Comparison of ENCODE assay signal across 1 cellular context in the genomic region with DNA sequence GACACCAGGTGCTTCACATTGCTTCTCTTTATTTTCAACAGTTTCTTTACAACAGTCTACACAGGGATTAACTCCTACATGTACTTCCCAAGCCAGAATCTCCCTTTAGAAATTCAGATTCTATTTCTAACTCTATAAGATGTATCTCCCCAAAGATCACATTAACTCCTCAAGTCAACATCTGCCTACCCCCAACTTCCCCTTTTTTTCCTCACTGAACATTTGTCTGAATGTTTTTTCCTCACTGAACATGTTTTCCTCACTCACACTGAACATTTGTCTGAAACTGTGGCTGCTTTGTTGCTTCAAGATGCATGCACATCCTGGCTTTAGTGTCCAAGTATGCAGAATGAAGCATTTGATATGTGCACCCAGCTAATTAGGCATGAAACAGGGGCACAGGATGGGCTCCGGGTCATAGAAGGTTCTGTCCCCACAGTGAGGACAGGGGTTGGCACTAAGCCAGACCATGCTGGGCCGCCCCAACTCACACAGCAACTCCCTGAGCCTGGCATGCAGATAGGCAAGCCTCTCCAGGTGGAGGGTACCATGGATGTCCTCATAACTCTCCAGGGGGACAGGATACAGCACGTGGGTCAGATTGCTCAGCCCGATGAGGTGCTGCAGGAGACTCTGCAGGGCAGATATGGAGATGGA.
TF ChIP-seq lines count a peak whose summit lies in the region.

No MANE protein-coding gene starts in this region.

TF ChIP-seq in H1, 55 proteins besides CTCF, POLR2A, EP300 and RAD21:
- TF ChIP-seq, protein P1, sequence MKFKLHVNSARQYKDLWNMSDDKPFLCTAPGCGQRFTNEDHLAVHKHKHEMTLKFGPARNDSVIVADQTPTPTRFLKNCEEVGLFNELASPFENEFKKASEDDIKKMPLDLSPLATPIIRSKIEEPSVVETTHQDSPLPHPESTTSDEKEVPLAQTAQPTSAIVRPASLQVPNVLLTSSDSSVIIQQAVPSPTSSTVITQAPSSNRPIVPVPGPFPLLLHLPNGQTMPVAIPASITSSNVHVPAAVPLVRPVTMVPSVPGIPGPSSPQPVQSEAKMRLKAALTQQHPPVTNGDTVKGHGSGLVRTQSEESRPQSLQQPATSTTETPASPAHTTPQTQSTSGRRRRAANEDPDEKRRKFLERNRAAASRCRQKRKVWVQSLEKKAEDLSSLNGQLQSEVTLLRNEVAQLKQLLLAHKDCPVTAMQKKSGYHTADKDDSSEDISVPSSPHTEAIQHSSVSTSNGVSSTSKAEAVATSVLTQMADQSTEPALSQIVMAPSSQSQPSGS (IDR thresholded peaks at IDR 0.05; ENCODE audit: low read length), result no peak
- TF ChIP-seq TEAD4 (IDR thresholded peaks at IDR 0.05; ENCODE audit: low read depth, low read length), result no peak
- TF ChIP-seq RNF2 (IDR thresholded peaks at IDR 0.05; ENCODE audit: borderline replicate concordance, low read depth, low read length, missing control alignments, poor library complexity, severe bottlenecking), result no peak
- TF ChIP-seq, protein P2, sequence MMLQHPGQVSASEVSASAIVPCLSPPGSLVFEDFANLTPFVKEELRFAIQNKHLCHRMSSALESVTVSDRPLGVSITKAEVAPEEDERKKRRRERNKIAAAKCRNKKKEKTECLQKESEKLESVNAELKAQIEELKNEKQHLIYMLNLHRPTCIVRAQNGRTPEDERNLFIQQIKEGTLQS (IDR thresholded peaks at IDR 0.05; ENCODE audit: insufficient read depth, low read depth, low read length), result no peak
- no peak for TF ChIP-seq TAF1 (IDR thresholded peaks at IDR 0.05; ENCODE audit: low read depth, low read length)
- no peak for TF ChIP-seq GABPA (IDR thresholded peaks at IDR 0.05; ENCODE audit: borderline replicate concordance, insufficient read depth, low read length)
- TF ChIP-seq NANOG (IDR thresholded peaks at IDR 0.05; ENCODE audit: insufficient read depth, low read depth, low read length, poor library complexity, severe bottlenecking), result no peak
- TF ChIP-seq KDM4A (IDR thresholded peaks at IDR 0.05; ENCODE audit: low read depth, low read length, severe bottlenecking), result no peak
- TF ChIP-seq, protein P3, sequence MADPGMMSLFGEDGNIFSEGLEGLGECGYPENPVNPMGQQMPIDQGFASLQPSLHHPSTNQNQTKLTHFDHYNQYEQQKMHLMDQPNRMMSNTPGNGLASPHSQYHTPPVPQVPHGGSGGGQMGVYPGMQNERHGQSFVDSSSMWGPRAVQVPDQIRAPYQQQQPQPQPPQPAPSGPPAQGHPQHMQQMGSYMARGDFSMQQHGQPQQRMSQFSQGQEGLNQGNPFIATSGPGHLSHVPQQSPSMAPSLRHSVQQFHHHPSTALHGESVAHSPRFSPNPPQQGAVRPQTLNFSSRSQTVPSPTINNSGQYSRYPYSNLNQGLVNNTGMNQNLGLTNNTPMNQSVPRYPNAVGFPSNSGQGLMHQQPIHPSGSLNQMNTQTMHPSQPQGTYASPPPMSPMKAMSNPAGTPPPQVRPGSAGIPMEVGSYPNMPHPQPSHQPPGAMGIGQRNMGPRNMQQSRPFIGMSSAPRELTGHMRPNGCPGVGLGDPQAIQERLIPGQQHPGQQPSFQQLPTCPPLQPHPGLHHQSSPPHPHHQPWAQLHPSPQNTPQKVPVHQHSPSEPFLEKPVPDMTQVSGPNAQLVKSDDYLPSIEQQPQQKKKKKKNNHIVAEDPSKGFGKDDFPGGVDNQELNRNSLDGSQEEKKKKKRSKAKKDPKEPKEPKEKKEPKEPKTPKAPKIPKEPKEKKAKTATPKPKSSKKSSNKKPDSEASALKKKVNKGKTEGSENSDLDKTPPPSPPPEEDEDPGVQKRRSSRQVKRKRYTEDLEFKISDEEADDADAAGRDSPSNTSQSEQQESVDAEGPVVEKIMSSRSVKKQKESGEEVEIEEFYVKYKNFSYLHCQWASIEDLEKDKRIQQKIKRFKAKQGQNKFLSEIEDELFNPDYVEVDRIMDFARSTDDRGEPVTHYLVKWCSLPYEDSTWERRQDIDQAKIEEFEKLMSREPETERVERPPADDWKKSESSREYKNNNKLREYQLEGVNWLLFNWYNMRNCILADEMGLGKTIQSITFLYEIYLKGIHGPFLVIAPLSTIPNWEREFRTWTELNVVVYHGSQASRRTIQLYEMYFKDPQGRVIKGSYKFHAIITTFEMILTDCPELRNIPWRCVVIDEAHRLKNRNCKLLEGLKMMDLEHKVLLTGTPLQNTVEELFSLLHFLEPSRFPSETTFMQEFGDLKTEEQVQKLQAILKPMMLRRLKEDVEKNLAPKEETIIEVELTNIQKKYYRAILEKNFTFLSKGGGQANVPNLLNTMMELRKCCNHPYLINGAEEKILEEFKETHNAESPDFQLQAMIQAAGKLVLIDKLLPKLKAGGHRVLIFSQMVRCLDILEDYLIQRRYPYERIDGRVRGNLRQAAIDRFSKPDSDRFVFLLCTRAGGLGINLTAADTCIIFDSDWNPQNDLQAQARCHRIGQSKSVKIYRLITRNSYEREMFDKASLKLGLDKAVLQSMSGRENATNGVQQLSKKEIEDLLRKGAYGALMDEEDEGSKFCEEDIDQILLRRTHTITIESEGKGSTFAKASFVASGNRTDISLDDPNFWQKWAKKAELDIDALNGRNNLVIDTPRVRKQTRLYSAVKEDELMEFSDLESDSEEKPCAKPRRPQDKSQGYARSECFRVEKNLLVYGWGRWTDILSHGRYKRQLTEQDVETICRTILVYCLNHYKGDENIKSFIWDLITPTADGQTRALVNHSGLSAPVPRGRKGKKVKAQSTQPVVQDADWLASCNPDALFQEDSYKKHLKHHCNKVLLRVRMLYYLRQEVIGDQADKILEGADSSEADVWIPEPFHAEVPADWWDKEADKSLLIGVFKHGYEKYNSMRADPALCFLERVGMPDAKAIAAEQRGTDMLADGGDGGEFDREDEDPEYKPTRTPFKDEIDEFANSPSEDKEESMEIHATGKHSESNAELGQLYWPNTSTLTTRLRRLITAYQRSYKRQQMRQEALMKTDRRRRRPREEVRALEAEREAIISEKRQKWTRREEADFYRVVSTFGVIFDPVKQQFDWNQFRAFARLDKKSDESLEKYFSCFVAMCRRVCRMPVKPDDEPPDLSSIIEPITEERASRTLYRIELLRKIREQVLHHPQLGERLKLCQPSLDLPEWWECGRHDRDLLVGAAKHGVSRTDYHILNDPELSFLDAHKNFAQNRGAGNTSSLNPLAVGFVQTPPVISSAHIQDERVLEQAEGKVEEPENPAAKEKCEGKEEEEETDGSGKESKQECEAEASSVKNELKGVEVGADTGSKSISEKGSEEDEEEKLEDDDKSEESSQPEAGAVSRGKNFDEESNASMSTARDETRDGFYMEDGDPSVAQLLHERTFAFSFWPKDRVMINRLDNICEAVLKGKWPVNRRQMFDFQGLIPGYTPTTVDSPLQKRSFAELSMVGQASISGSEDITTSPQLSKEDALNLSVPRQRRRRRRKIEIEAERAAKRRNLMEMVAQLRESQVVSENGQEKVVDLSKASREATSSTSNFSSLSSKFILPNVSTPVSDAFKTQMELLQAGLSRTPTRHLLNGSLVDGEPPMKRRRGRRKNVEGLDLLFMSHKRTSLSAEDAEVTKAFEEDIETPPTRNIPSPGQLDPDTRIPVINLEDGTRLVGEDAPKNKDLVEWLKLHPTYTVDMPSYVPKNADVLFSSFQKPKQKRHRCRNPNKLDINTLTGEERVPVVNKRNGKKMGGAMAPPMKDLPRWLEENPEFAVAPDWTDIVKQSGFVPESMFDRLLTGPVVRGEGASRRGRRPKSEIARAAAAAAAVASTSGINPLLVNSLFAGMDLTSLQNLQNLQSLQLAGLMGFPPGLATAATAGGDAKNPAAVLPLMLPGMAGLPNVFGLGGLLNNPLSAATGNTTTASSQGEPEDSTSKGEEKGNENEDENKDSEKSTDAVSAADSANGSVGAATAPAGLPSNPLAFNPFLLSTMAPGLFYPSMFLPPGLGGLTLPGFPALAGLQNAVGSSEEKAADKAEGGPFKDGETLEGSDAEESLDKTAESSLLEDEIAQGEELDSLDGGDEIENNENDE (IDR thresholded peaks at IDR 0.05; ENCODE audit: insufficient replicate concordance, low read length), result no peak
- no peak for TF ChIP-seq KDM5A (IDR thresholded peaks at IDR 0.05; ENCODE audit: low read length)
- no peak for TF ChIP-seq GTF2F1 (IDR thresholded peaks at IDR 0.05; ENCODE audit: borderline replicate concordance, low read depth, low read length)
- TF ChIP-seq CBX5 (IDR thresholded peaks at IDR 0.05; ENCODE audit: low read depth, low read length), result no peak
